In genomic region chr7:115208710-115209540, GRCh38 we compare ENCODE assay signal across 12 cellular contexts.
"Had no signal": no experiment of that assay in that cellular context is flagged by ENCODE, and none has a peak within 500 bp of the region (broad histone marks: within the 10 kb centered on the region; RNA-seq: fewer than 3 reads in every experiment).

No MANE protein-coding gene starts in this region.

- H3K4me1 ChIP-seq: esophagus muscularis mucosa, transverse colon had no signal

- H3K27ac ChIP-seq: cardiac muscle cell, dorsolateral prefrontal cortex, esophagus muscularis mucosa, transverse colon had no signal

- ATAC-seq: natural killer cell treated with Interleukin-12 subunit alpha and Interleukin-12 subunit beta and Interleukin-15 and Interleukin-18, amount 100 ng/mL, for 72 hours; stimulated activated naive CD8-positive, alpha-beta T cell treated with anti-CD3 and anti-CD28 coated beads, Interleukin-15, Interleukin-2, amounts not matched to agents 100 U/mL and 50 U/mL, for 24 hours had no signal

- DNase-seq: activated CD4-positive, alpha-beta T cell treated with anti-CD3 and anti-CD28 coated beads, Interleukin-2, amount 10 ng/mL, durations not matched to agents 24 days and 14 days; activated CD4-positive, CD25-positive, alpha-beta regulatory T cell; activated naive CD4-positive, alpha-beta T cell treated with anti-CD3 and anti-CD28 coated beads, Interleukin-2, amount 10 ng/mL, durations not matched to agents 7 days and 5 days; dorsolateral prefrontal cortex; hypothalamus; mesenchymal stem cell; small intestine; stimulated activated naive CD8-positive, alpha-beta T cell treated with anti-CD3 and anti-CD28 coated beads, Interleukin-15, Interleukin-2, amounts not matched to agents 100 U/mL and 50 U/mL, for 24 hours; transverse colon had no signal

- H3K36me3 ChIP-seq: cardiac muscle cell, esophagus muscularis mucosa, transverse colon had no signal

- H3K9me3 ChIP-seq: transverse colon had no signal

- H3K4me3 ChIP-seq: cardiac muscle cell, dorsolateral prefrontal cortex, esophagus muscularis mucosa, transverse colon had no signal

- H3K27me3 ChIP-seq: cardiac muscle cell, esophagus muscularis mucosa, transverse colon had no signal
